In genomic region chr2:16615246-16615645, GRCh38 we compare ENCODE assay signal across 23 cellular contexts.
"Had no signal": no experiment of that assay in that cellular context is flagged by ENCODE, and none has a peak within 500 bp of the region (broad histone marks: within the 10 kb centered on the region; RNA-seq: fewer than 3 reads in every experiment).

No MANE protein-coding gene starts in this region.

- H3K4me1 Mint-ChIP-seq: activated naive CD4-positive, alpha-beta T cell treated with anti-CD3 and anti-CD28 coated beads, Interleukin-2, amount 10 ng/mL, durations not matched to agents 7 days and 5 days; activated naive CD8-positive, alpha-beta T cell treated with anti-CD3 and anti-CD28 coated beads, Interleukin-2, amount 10 ng/mL, durations not matched to agents 7 days and 5 days had no signal

- H3K36me3 Mint-ChIP-seq: activated naive CD4-positive, alpha-beta T cell treated with anti-CD3 and anti-CD28 coated beads, Interleukin-2, amount 10 ng/mL, durations not matched to agents 7 days and 5 days; activated naive CD8-positive, alpha-beta T cell treated with anti-CD3 and anti-CD28 coated beads, Interleukin-2, amount 10 ng/mL, durations not matched to agents 7 days and 5 days; mesothelial cell of epicardium; naive thymus-derived CD8-positive, alpha-beta T cell had no signal

- H3K9me3 ChIP-seq: thoracic aorta, upper lobe of left lung had no signal

- ATAC-seq: activated CD4-positive, CD25-positive, alpha-beta regulatory T cell treated with anti-CD3 and anti-CD28 coated beads, Interleukin-2, amount 50 U/mL, for 24 hours; naive thymus-derived CD8-positive, alpha-beta T cell had no signal

- H3K27me3 ChIP-seq: brain microvascular endothelial cell, upper lobe of left lung had no signal

- H3K36me3 ChIP-seq: brain microvascular endothelial cell, WERI-Rb-1 had no signal

- H3K27ac Mint-ChIP-seq: activated naive CD4-positive, alpha-beta T cell treated with anti-CD3 and anti-CD28 coated beads, Interleukin-2, amount 10 ng/mL, durations not matched to agents 7 days and 5 days; activated naive CD8-positive, alpha-beta T cell treated with anti-CD3 and anti-CD28 coated beads, Interleukin-2, amount 10 ng/mL, durations not matched to agents 7 days and 5 days; activated T-helper 1 cell treated with anti-CD3 and anti-CD28 coated beads, Interleukin-12 subunit alpha, Interleukin-12 subunit beta, Interleukin-2, Interleukin-4 antibody, amounts not matched to agents 30 ng/mL and 10 ng/mL and 1 ng/mL, durations not matched to agents 14 hours and 24 hours and 36 hours; mesothelial cell of epicardium; naive thymus-derived CD8-positive, alpha-beta T cell; T-helper 1 cell treated with Interleukin-12 subunit alpha and Interleukin-12 subunit beta and Interleukin-4 antibody, amounts not matched to agents 30 μg/mL and 1 μg/mL, for 36 hours had no signal

- H3K9me3 Mint-ChIP-seq: activated naive CD4-positive, alpha-beta T cell treated with anti-CD3 and anti-CD28 coated beads, Interleukin-2, amount 10 ng/mL, durations not matched to agents 7 days and 5 days; activated naive CD8-positive, alpha-beta T cell treated with anti-CD3 and anti-CD28 coated beads, Interleukin-2, amount 10 ng/mL, durations not matched to agents 7 days and 5 days; activated T-helper 1 cell treated with anti-CD3 and anti-CD28 coated beads, Interleukin-12 subunit alpha, Interleukin-12 subunit beta, Interleukin-2, Interleukin-4 antibody, amounts not matched to agents 30 ng/mL and 10 ng/mL and 1 ng/mL, durations not matched to agents 14 hours and 24 hours and 36 hours; mesothelial cell of epicardium; naive thymus-derived CD8-positive, alpha-beta T cell; T-helper 1 cell treated with Interleukin-12 subunit alpha and Interleukin-12 subunit beta and Interleukin-4 antibody, amounts not matched to agents 30 μg/mL and 1 μg/mL, for 36 hours had no signal

- DNase-seq: activated CD4-positive, alpha-beta T cell treated with anti-CD3 and anti-CD28 coated beads for 48 hours; activated CD4-positive, alpha-beta T cell treated with anti-CD3 and anti-CD28 coated beads, Interleukin-2, amount 50 U/mL, for 48 hours; activated CD8-positive, alpha-beta memory T cell treated with anti-CD3 and anti-CD28 coated beads for 24 hours; activated effector memory CD4-positive, alpha-beta T cell treated with anti-CD3 and anti-CD28 coated beads, Interleukin-2, amount 50 U/mL, for 16 hours; activated naive CD4-positive, alpha-beta T cell treated with anti-CD3 and anti-CD28 coated beads, Interleukin-2, amount 10 ng/mL, durations not matched to agents 7 days and 5 days; activated naive CD8-positive, alpha-beta T cell treated with anti-CD3 and anti-CD28 coated beads, Interleukin-2, amount 10 ng/mL, durations not matched to agents 7 days and 5 days; brain microvascular endothelial cell; effector CD8-positive, alpha-beta T cell; islet precursor cell; left cardiac atrium; naive thymus-derived CD8-positive, alpha-beta T cell; stimulated activated CD4-positive, alpha-beta T cell treated with anti-CD3 and anti-CD28 coated beads, Interleukin-15, amount 100 ng/mL, for 24 hours; stimulated activated CD4-positive, alpha-beta T cell treated with anti-CD3 and anti-CD28 coated beads, Interleukin-2, amount 100 ng/mL, for 24 hours; stimulated activated naive CD4-positive, alpha-beta T cell; SW 1271; T1000; WERI-Rb-1 had no signal

- H3K4me3 Mint-ChIP-seq: activated naive CD4-positive, alpha-beta T cell treated with anti-CD3 and anti-CD28 coated beads, Interleukin-2, amount 10 ng/mL, durations not matched to agents 7 days and 5 days; activated naive CD8-positive, alpha-beta T cell treated with anti-CD3 and anti-CD28 coated beads, Interleukin-2, amount 10 ng/mL, durations not matched to agents 7 days and 5 days; activated T-helper 1 cell treated with anti-CD3 and anti-CD28 coated beads, Interleukin-12 subunit alpha, Interleukin-12 subunit beta, Interleukin-2, Interleukin-4 antibody, amounts not matched to agents 30 ng/mL and 10 ng/mL and 1 ng/mL, durations not matched to agents 14 hours and 24 hours and 36 hours; mesothelial cell of epicardium; naive thymus-derived CD8-positive, alpha-beta T cell; T-helper 1 cell treated with Interleukin-12 subunit alpha and Interleukin-12 subunit beta and Interleukin-4 antibody, amounts not matched to agents 30 μg/mL and 1 μg/mL, for 36 hours had no signal

- H3K27ac ChIP-seq: brain microvascular endothelial cell, thoracic aorta, WERI-Rb-1 had no signal

- H3K4me3 ChIP-seq: thoracic aorta, upper lobe of left lung had no signal
